In the genomic region with DNA sequence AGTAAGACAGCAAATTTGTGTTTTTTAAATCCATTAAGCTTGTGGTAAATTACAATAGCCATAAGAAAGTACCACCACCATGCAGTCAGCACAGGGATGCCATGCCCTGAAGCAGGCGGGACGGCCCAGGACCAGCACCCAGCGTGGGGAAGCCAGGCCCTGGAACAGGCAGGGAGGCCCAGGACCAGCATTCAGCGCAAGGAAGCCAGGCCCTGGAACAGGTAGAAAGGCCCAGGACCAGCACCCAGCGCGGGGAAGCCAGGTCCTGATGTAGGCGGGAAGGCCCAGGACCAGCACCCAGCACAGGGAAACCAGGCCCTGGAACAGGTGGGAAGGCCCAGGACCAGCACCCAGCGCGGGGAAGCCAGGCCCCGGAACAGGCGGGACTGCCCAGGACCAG, we compare ENCODE assay signal across 13 cellular contexts.
"Had no signal": no experiment of that assay in that cellular context is flagged by ENCODE, and none has a peak within 500 bp of the region (broad histone marks: within the 10 kb centered on the region; RNA-seq: fewer than 3 reads in every experiment).

No MANE protein-coding gene starts in this region.

- H3K4me3 Mint-ChIP-seq: endodermal cell, mesothelial cell of epicardium, neural progenitor cell had no signal

- H3K4me1 Mint-ChIP-seq: endodermal cell, mesothelial cell of epicardium, neural progenitor cell had no signal

- ATAC-seq: gastrocnemius medialis, heart right ventricle, right lobe of liver had no signal

- H3K9me3 Mint-ChIP-seq: activated T-helper 2 cell treated with anti-CD3 and anti-CD28 coated beads, Interferon-gamma antibody, Interleukin-2, Interleukin-4, amounts not matched to agents 10 μg/mL and 5 μg/mL and 100 μg/mL, durations not matched to agents 14 hours and 24 hours and 36 hours; endodermal cell; mesothelial cell of epicardium; neural progenitor cell had no signal

- H3K27ac Mint-ChIP-seq: endodermal cell, mesothelial cell of epicardium, neural progenitor cell had no signal

- DNase-seq: activated CD4-positive, alpha-beta T cell treated with anti-CD3 and anti-CD28 coated beads, Interleukin-2, amount 50 U/mL, for 1 hour; endodermal cell; erythroblast; gastrocnemius medialis; heart right ventricle; ovary; right lobe of liver; stimulated activated CD4-positive, alpha-beta T cell treated with anti-CD3 and anti-CD28 coated beads, Interleukin-4, amount 100 ng/mL, for 4 hours; T-helper 2 cell; upper lobe of left lung had no signal
